In the genomic region with DNA sequence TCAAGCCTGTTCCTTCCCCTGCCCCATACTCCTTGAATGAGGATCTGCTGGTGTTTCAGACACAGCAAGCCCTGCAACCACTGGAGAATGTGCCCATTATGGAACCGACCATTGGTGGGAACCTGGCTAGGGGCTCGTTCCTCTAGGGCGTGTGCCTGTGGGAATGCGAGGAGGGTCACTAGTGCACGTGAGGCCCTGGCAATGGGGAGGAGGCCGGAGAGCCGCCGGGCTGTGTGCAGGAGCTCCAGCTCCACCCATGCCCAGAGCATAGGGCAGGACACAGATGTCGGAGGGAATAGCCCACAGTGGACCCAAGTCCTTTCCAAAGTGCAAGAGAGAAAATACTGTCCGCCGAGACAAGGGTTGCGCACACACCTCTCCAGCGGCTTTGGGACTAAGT, we compare ENCODE assay signal across 19 cellular contexts.
"Had no signal": no experiment of that assay in that cellular context is flagged by ENCODE, and none has a peak within 500 bp of the region (broad histone marks: within the 10 kb centered on the region; RNA-seq: fewer than 3 reads in every experiment).

No MANE protein-coding gene starts in this region.

- H3K4me1 ChIP-seq: left lung had no signal

- H3K36me3 ChIP-seq: brain microvascular endothelial cell, left lung, neutrophil, suprapubic skin had no signal

- H3K27me3 ChIP-seq: brain microvascular endothelial cell, left lung, neutrophil had no signal

- ATAC-seq: activated CD4-positive, alpha-beta T cell treated with anti-CD3 and anti-CD28 coated beads for 36 hours; left lung; naive thymus-derived CD8-positive, alpha-beta T cell; stimulated activated naive CD8-positive, alpha-beta T cell treated with anti-CD3 and anti-CD28 coated beads, Interleukin-15, Interleukin-2, amounts not matched to agents 100 U/mL and 50 U/mL, for 24 hours; WTC11 had no signal

- H3K27ac ChIP-seq: brain microvascular endothelial cell, neutrophil, suprapubic skin had no signal

- H3K4me3 ChIP-seq: left lung, suprapubic skin had no signal

- H3K9me3 ChIP-seq: left lung, neutrophil, suprapubic skin had no signal

- DNase-seq: activated CD4-positive, alpha-beta T cell treated with anti-CD3 and anti-CD28 coated beads for 36 hours; activated CD4-positive, alpha-beta T cell treated with anti-CD3 and anti-CD28 coated beads, Interleukin-2, amount 50 U/mL, for 48 hours; activated effector memory CD4-positive, alpha-beta T cell treated with Interleukin-2 at 50 U/mL for 16 hours; activated naive CD4-positive, alpha-beta T cell treated with anti-CD3 and anti-CD28 coated beads, Interleukin-2, amount 50 U/mL, for 16 hours; activated T-cell treated with anti-CD3 and anti-CD28 coated beads, Interleukin-2, amount 50 U/mL, for 48 hours; aorta; brain microvascular endothelial cell; cortex of kidney; erythroblast; foreskin melanocyte; glutamatergic neuron; left lung; mesendoderm; naive thymus-derived CD8-positive, alpha-beta T cell; stimulated activated CD4-positive, alpha-beta T cell treated with anti-CD3 and anti-CD28 coated beads, Interleukin-2, amount 100 ng/mL, for 24 hours; stimulated activated naive CD8-positive, alpha-beta T cell treated with anti-CD3 and anti-CD28 coated beads, Interleukin-15, Interleukin-2, amounts not matched to agents 100 U/mL and 50 U/mL, for 24 hours had no signal
